7 cellular contexts compared by ENCODE assay signal in the genomic region with DNA sequence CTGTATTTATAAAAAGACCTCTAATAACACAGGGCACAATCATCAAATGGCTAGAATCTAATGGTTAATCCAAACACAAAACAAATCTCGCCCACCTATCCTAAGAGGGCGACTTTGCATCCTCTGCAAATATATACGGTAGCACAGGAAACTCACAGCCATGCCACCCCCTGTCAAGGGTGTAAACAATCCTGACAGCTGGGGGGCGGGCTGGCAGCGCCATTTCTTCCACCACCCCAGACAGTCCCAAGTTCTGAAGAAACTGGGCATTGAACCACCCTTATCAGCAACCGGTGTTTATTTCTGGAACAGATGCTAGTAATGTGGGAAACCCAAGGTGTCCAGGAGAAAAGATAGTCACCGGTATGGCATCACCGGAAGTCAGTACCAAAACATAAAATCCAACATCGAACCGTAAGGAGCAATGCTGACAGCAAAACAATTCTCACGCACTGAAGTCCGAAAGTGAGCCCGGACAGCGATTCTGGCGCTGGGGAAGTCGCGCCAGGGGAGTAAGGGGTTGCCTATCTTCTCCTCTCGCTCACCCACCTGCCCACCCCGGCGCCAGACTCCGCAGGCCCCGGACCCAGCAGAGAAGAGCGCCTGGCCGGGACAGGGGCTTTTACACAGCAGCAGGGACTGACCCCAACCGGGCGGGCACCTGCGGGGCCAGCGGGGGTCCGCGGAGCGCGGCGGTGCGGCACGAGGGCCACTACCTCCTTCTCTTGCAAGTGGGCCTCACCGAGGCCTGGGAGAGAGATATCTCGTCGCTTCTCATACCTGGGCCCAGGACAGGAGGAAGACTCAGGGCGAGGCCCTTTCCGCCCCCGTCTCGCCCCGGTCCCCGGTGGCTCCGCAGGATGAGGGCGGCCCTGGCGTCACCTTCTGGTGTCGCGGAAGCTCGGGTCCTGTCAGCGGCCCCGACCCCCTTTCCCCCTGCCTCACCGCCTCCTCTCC. TPM values are rescaled to one million over a fixed set of nuclear protein-coding genes. Genes with fewer than 3 reads are reported as not detected.
DNase-seq lines count a peak whose midpoint lies in the region; ATAC-seq and TF ChIP-seq lines count a peak whose summit lies in the region.

No MANE protein-coding gene starts in this region.

- peaks cover 18% of the 10 kb centered on the region for H3K36me3 Mint-ChIP-seq in activated T-helper 17 cell treated with anti-CD3 and anti-CD28 coated beads, Interleukin-2, amount 50 U/mL, for 72 hours (ENCODE audit: low read depth)

- no peaks in the 10 kb centered on the region for H3K9me3 ChIP-seq in neuron (ENCODE audit: low read length)

- H3K27ac Mint-ChIP-seq in activated T-helper 17 cell treated with anti-CD3 and anti-CD28 coated beads, Interleukin-2, amount 50 U/mL, for 72 hours = peak overlapping the region; percentile 85

- no peaks in the 10 kb centered on the region for H3K27me3 Mint-ChIP-seq in activated T-helper 17 cell treated with anti-CD3 and anti-CD28 coated beads, Interleukin-2, amount 50 U/mL, for 72 hours

- H3K4me3 Mint-ChIP-seq in activated T-helper 17 cell treated with anti-CD3 and anti-CD28 coated beads, Interleukin-2, amount 50 U/mL, for 72 hours = peak overlapping the region; percentile 94

- H3K4me3 ChIP-seq in foreskin fibroblast (ENCODE audit: low read depth in 1 of 2, low read length in 2 of 2) = peak overlapping the region; percentile 89 to 92
- peak overlapping the region; percentile 92 for H3K4me3 ChIP-seq in neuron (ENCODE audit: low read length)

- H3K4me1 ChIP-seq in neuron (ENCODE audit: insufficient read depth, low read length) = peaks cover 31% of the 10 kb centered on the region

- peak; percentile 39 for DNase-seq in GM13977 (ENCODE audit: low spot score)
- DNase-seq in NCI-H1105 treated with DMSO at 0.1 percent for 48 hours (lab: John Stamatoyannopoulos, UW) = peak; percentile 63
- peak in 1 of 2 donors; percentile 38 for DNase-seq in foreskin fibroblast
- no peak for DNase-seq in GOT3 (lab: John Stamatoyannopoulos, UW)

- peaks cover 26% of the 10 kb centered on the region for H3K27me3 ChIP-seq in neuron (ENCODE audit: insufficient read depth, low read length)

- no peaks in the 10 kb centered on the region for H3K9me3 Mint-ChIP-seq in activated T-helper 17 cell treated with anti-CD3 and anti-CD28 coated beads, Interleukin-2, amount 50 U/mL, for 72 hours

- H3K4me1 Mint-ChIP-seq in activated T-helper 17 cell treated with anti-CD3 and anti-CD28 coated beads, Interleukin-2, amount 50 U/mL, for 72 hours = peaks cover 31% of the 10 kb centered on the region

- in situ Hi-C loops in GM13977 (cut with MboI; ENCODE audit: low pct_unique_long_range_greater_than_20kb, low sequenced_read_pairs, unreplicated experiment) = no loop called here

- peak overlapping the region; percentile 98 for H2AFZ ChIP-seq in neuron (ENCODE audit: low read depth, low read length)

- TF ChIP-seq CTCF in GM13977 (IDR thresholded peaks at IDR 0.05; ENCODE audit: extremely low read depth, insufficient read depth, missing control alignments) (no peak), foreskin fibroblast (IDR thresholded peaks at IDR 0.05; ENCODE audit: low read depth, low read length) (no peak)

- peak; percentile 30 for ATAC-seq in HG02610 (IDR thresholded peaks at IDR 0.05; ENCODE audit: unreplicated experiment)
- ATAC-seq in activated T-helper 17 cell treated with anti-CD3 and anti-CD28 coated beads, Interleukin-2, amount 50 U/mL, for 72 hours (replicated peaks) = peak; percentile 82

- peaks cover 3% of the 10 kb centered on the region for H3K36me3 ChIP-seq in neuron (ENCODE audit: insufficient read depth, low read length)

RNA-seq across cellular contexts. Expression of a gene that starts 0.6 kb away (rescaled TPM):
- 10 to 100 TPM; 13.4 to 14.0 TPM for total RNA-seq in activated T-helper 17 cell treated with anti-CD3 and anti-CD28 coated beads, Interleukin-2, amount 50 U/mL, for 72 hours

RNA-seq across cellular contexts. Expression of a gene that starts 37.5 kb away (rescaled TPM):
- total RNA-seq in activated T-helper 17 cell treated with anti-CD3 and anti-CD28 coated beads, Interleukin-2, amount 50 U/mL, for 72 hours = 100 to 1,000 TPM in 1 of 2 donors, 10 to 100 TPM in 1; 78.1 to 147 TPM
